ENCODE assay signal across 8 cellular contexts in genomic region chr9:70422371-70423043, GRCh38. TPM values are rescaled to one million over a fixed set of nuclear protein-coding genes. Genes with fewer than 3 reads are reported as not detected.
A peak's percentile ranks its signal among the peaks of the same experiment; 100 is the strongest.
DNase-seq lines count a peak whose midpoint lies in the region; ATAC-seq and TF ChIP-seq lines count a peak whose summit lies in the region.
"Had no signal": no experiment of that assay in that cellular context is flagged by ENCODE, and none has a peak within 500 bp of the region (broad histone marks: within the 10 kb centered on the region; RNA-seq: fewer than 3 reads in every experiment).

No MANE protein-coding gene starts in this region.

- H2AFZ ChIP-seq in GM23338, result no peak overlapping the region

- H4K20me1 ChIP-seq in GM23338 (replicated peaks; ENCODE audit: insufficient read depth), result no peaks in the 10 kb centered on the region

- H3K4me3 ChIP-seq in GM23338 (no peak overlapping the region), spleen (no peak overlapping the region)

- H3K4me1 ChIP-seq in GM23338 (ENCODE audit: insufficient read depth), result peaks cover 18% of the 10 kb centered on the region
- H3K4me1 ChIP-seq in spleen, result peaks cover 22 to 50% (median 36%) of the 10 kb centered on the region in 6 donors

- ATAC-seq in GM23338, result no peak

- H3F3A ChIP-seq in GM23338 (replicated peaks; ENCODE audit: low read depth), result no peaks in the 10 kb centered on the region

- H3K36me3 Mint-ChIP-seq in GM23338 (ENCODE audit: low read depth) (no peaks in the 10 kb centered on the region), endothelial cell (ENCODE audit: low read depth, unreplicated experiment) (no peaks in the 10 kb centered on the region)

- no peak for TF ChIP-seq CTCF in GM23338 (conservative IDR thresholded peaks at IDR 0.05; ENCODE audit: low read depth in 2 of 2)
- no peak for TF ChIP-seq CTCF in endothelial cell (IDR thresholded peaks at IDR 0.05; ENCODE audit: unreplicated experiment)
- TF ChIP-seq CTCF in spleen (IDR thresholded peaks at IDR 0.05 in 8 of 11, conservative IDR thresholded peaks at IDR 0.05 in 3 of 11), result no peak

- peaks cover 21% of the 10 kb centered on the region for H3K4me1 Mint-ChIP-seq in GM23338
- H3K4me1 Mint-ChIP-seq in endothelial cell (ENCODE audit: unreplicated experiment), result peaks cover 19% of the 10 kb centered on the region

- no peaks in the 10 kb centered on the region for H3K79me2 ChIP-seq in GM23338 (replicated peaks; ENCODE audit: insufficient read depth)

- DNase-seq in GM23338 (ENCODE audit: low spot score) (no peak), NCI-H69 (lab: John Stamatoyannopoulos, UW) (peak; percentile 42), endothelial cell (ENCODE audit: low spot score) (no peak), spleen (no peak), SHP77 treated with DMSO at 0.1 percent for 48 hours (lab: John Stamatoyannopoulos, UW) (no peak), COR-L47 (lab: John Stamatoyannopoulos, UW) (no peak), NCI-H1092 treated with DMSO at 0.1 percent for 48 hours (lab: John Stamatoyannopoulos, UW) (no peak)
- DNase-seq: NCI-H1092 had no signal

- TF ChIP-seq POLR2A in spleen (IDR thresholded peaks at IDR 0.05), result no peak

- peak overlapping the region; percentile 98; the same call in 1 of the 2 replicates for H3K4me2 ChIP-seq in GM23338

- H3K27ac ChIP-seq in GM23338 (ENCODE audit: low read depth) (no peak overlapping the region), spleen (peak overlapping the region in 7 of 8 donors; percentile 95 to 100 (median 99))

- intact Hi-C loops in spleen (cut with DNase I; ENCODE audit: low total_unique reads), result loop anchor here (10.0 kb wide), 1 partner anchor 62 kb away; no protein-coding TSS in a partner anchor

- H3K27me3 ChIP-seq in GM23338 (ENCODE audit: insufficient read depth) (peaks cover 40% of the 10 kb centered on the region), spleen (replicated peaks in 1 of 7) (no peaks in the 10 kb centered on the region)

- H3K9me3 ChIP-seq in spleen, result no peaks in the 10 kb centered on the region

- WGBS in spleen, 5 donors, result 66 to 80% (median 77%) methylated on average over 6 of the region's 6 CpGs

- peak overlapping the region; percentile 2; the same call in 1 of the 3 replicates for H3K4me3 Mint-ChIP-seq in GM23338
- peak overlapping the region; percentile 76 for H3K4me3 Mint-ChIP-seq in endothelial cell (ENCODE audit: unreplicated experiment)

- H3K9me3 Mint-ChIP-seq in GM23338, result no peaks in the 10 kb centered on the region; the same call in 2 of the 3 replicates
- no peaks in the 10 kb centered on the region for H3K9me3 Mint-ChIP-seq in endothelial cell (ENCODE audit: unreplicated experiment)

- H3K27me3 Mint-ChIP-seq in GM23338 (ENCODE audit: insufficient read depth, low read depth, poor library complexity) (peaks cover 22% of the 10 kb centered on the region), endothelial cell (ENCODE audit: unreplicated experiment) (peaks cover 16% of the 10 kb centered on the region)

- H3K36me3 ChIP-seq in GM23338 (ENCODE audit: insufficient read depth) (no peaks in the 10 kb centered on the region), spleen (no peaks in the 10 kb centered on the region)

- no peaks in the 10 kb centered on the region for H3K9me2 ChIP-seq in GM23338 (ENCODE audit: insufficient read depth)

- H3K27ac Mint-ChIP-seq in GM23338, result no peak overlapping the region
- no peak overlapping the region for H3K27ac Mint-ChIP-seq in endothelial cell (ENCODE audit: unreplicated experiment)

TF ChIP-seq in GM23338, 12 proteins besides CTCF, POLR2A, EP300 and RAD21:
- no peak for TF ChIP-seq NANOG (IDR thresholded peaks at IDR 0.05; ENCODE audit: borderline replicate concordance)
- no peak for TF ChIP-seq EZH2 (IDR thresholded peaks at IDR 0.05; ENCODE audit: low read depth, unreplicated experiment)
- no peak for TF ChIP-seq ZNF462 (CRISPR knock-in tag; IDR thresholded peaks at IDR 0.05)
- no peak for TF ChIP-seq STAT1 (IDR thresholded peaks at IDR 0.05; ENCODE audit: unreplicated experiment)
TF ChIP-seq in GM23338: peak in this region for 0.

RNA-seq across cellular contexts. Expression of gene KLF9, which starts 8.1 kb away (rescaled TPM):
- total RNA-seq in GM23338 (2014; rRNA removed; shearing (Covaris generic)), result 0.82 and 1.5 TPM in 2 replicates
- polyA plus RNA-seq in GM23338 (2016; fragmentation: Nextera tagmentation; extraction: Ambion mirVana) (0.45 and 0.58 TPM in 2 replicates), spleen (10 to 100 TPM in 2 of 3 donors, 1 to 10 TPM in 1; 7.1 to 12.6 (median 12.4) TPM)
- total RNA-seq in endothelial cell (ENCODE audit: unreplicated experiment) (0.87 TPM), spleen (10 to 100 TPM; 13.5 to 74.8 (median 50.4) TPM)
